10 cellular contexts compared by ENCODE assay signal in the genomic region with DNA sequence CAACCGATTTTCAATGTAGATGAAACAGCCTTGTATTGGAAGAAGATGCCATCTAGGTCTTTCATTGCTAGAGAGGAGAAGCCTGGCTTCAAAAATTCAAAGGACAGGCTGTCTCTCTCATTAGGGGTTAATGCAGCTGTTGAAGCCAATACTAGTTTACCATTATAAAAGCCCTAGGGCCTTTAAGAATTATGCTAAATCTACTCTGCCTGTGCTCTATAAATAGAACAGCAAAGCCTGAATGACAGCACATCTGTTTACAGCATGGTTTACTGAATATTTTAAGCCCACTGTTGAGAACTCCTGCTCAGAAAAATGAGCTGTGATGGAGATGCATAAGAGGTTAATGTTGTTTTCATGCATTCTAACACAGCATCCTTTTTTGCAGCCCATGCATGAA.
"Had no signal": no experiment of that assay in that cellular context is flagged by ENCODE, and none has a peak within 500 bp of the region (broad histone marks: within the 10 kb centered on the region; RNA-seq: fewer than 3 reads in every experiment).

No MANE protein-coding gene starts in this region.

- DNase-seq: GM23248, GOT3, H7, H9, HCEC 1CT, HFFc6 had no signal

- H3K4me2 ChIP-seq: GM23338 had no signal

- H3K9ac ChIP-seq: GM23248 had no signal

- H3K4me1 ChIP-seq: HAP-1 had no signal

- FAIRE-seq: H1, H54 had no signal

- H2AFZ ChIP-seq: GM23248, GM23338 had no signal

- H3K4me3 ChIP-seq: GM23248, GM23338, HAP-1 had no signal

- H3K36me3 ChIP-seq: HAP-1 had no signal

- H3K9me3 ChIP-seq: HAP-1 had no signal

- H3K27ac ChIP-seq: GM23248 had no signal
